Comparison of ENCODE assay signal across 8 cellular contexts in genomic region chr16:89352091-89352681, GRCh38.
A peak's percentile ranks its signal among the peaks of the same experiment; 100 is the strongest.
DNase-seq lines count a peak whose midpoint lies in the region; ATAC-seq and TF ChIP-seq lines count a peak whose summit lies in the region.

No MANE protein-coding gene starts in this region.

- H3K27me3 Mint-ChIP-seq in CD14-positive monocyte (ENCODE audit: low read depth in 3 of 3) (peaks cover 0 to 4% (median 0%) of the 10 kb centered on the region in 3 donors), endothelial cell (ENCODE audit: unreplicated experiment) (peaks cover 14% of the 10 kb centered on the region), nephron progenitor cell (ENCODE audit: low read depth, poor library complexity) (no peaks in the 10 kb centered on the region)

- no peak overlapping the region for H3K4me3 Mint-ChIP-seq in CD14-positive monocyte
- H3K4me3 Mint-ChIP-seq in endothelial cell (ENCODE audit: unreplicated experiment), result no peak overlapping the region
- no peak overlapping the region for H3K4me3 Mint-ChIP-seq in nephron progenitor cell

- peaks cover 27% of the 10 kb centered on the region; the same call in 1 of the 2 replicates for H3K36me3 ChIP-seq in OCI-LY1 (ENCODE audit: insufficient read depth, low read length)

- H3K9me3 Mint-ChIP-seq in CD14-positive monocyte (no peaks in the 10 kb centered on the region), endothelial cell (ENCODE audit: unreplicated experiment) (no peaks in the 10 kb centered on the region), nephron progenitor cell (no peaks in the 10 kb centered on the region)

- no peaks in the 10 kb centered on the region for H3K9me2 ChIP-seq in OCI-LY1 (ENCODE audit: low read depth, low read length)

- H2AFZ ChIP-seq in OCI-LY1 (ENCODE audit: low read length), result no peak overlapping the region

- peaks cover 74% of the 10 kb centered on the region for H3K79me2 ChIP-seq in OCI-LY1 (ENCODE audit: insufficient read depth, low read length)

- H3K27ac Mint-ChIP-seq in CD14-positive monocyte (peak overlapping the region in 5 of 7 donors; percentile 47 to 88 (median 72)), endothelial cell (ENCODE audit: unreplicated experiment) (peak overlapping the region; percentile 37), nephron progenitor cell (peak overlapping the region; percentile 77)

- intact Hi-C loops in CD14-positive monocyte (cut with micrococcal nuclease), result no loop called here

- H3K4me3 ChIP-seq in OCI-LY1 (ENCODE audit: low read depth, low read length, poor library complexity, severe bottlenecking), result no peak overlapping the region

- H3K9ac ChIP-seq in OCI-LY1 (ENCODE audit: low read length), result no peak overlapping the region

- H3K27me3 ChIP-seq in OCI-LY1 (ENCODE audit: insufficient read depth, low read length), result no peaks in the 10 kb centered on the region

- H3K4me1 ChIP-seq in OCI-LY1 (ENCODE audit: insufficient read depth, low read length, severe bottlenecking), result peaks cover 44% of the 10 kb centered on the region

- no peak for DNase-seq in CD14-positive monocyte (ENCODE audit: low spot score)
- DNase-seq in endothelial cell (ENCODE audit: low spot score), result no peak
- no peak for DNase-seq in nephron progenitor cell
- no peak for DNase-seq in GM10266 (ENCODE audit: extremely low spot score)
- no peak for DNase-seq in putamen (ENCODE audit: low spot score)
- DNase-seq in NCI-H2227 treated with DMSO at 0.1 percent for 48 hours (lab: John Stamatoyannopoulos, UW), result no peak

- H3K4me1 Mint-ChIP-seq in CD14-positive monocyte (peaks cover 38% of the 10 kb centered on the region), endothelial cell (ENCODE audit: unreplicated experiment) (peaks cover 46% of the 10 kb centered on the region), nephron progenitor cell (peaks cover 83% of the 10 kb centered on the region)

- H3K36me3 Mint-ChIP-seq in CD14-positive monocyte, result peaks cover 26 to 40% of the 10 kb centered on the region in 2 donors
- H3K36me3 Mint-ChIP-seq in endothelial cell (ENCODE audit: low read depth, unreplicated experiment), result peaks cover 16% of the 10 kb centered on the region
- H3K36me3 Mint-ChIP-seq in nephron progenitor cell (ENCODE audit: low read depth), result peaks cover 15% of the 10 kb centered on the region

- TF ChIP-seq CTCF in CD14-positive monocyte (IDR thresholded peaks at IDR 0.05) (no peak), OCI-LY1 (IDR thresholded peaks at IDR 0.05; ENCODE audit: low read length) (no peak), endothelial cell (IDR thresholded peaks at IDR 0.05; ENCODE audit: unreplicated experiment) (no peak), nephron progenitor cell (IDR thresholded peaks at IDR 0.05) (no peak), GM10266 (IDR thresholded peaks at IDR 0.05; ENCODE audit: control insufficient read depth, insufficient read depth, low read depth, missing control alignments) (no peak)

- no peaks in the 10 kb centered on the region for H3K9me3 ChIP-seq in OCI-LY1 (ENCODE audit: low read length)

- no peaks in the 10 kb centered on the region for H3F3A ChIP-seq in OCI-LY1 (ENCODE audit: insufficient read depth, low read length)

- no peak for ATAC-seq in GM19351 (IDR thresholded peaks at IDR 0.05; ENCODE audit: unreplicated experiment)

- peak overlapping the region; percentile 48 for H3K27ac ChIP-seq in OCI-LY1 (ENCODE audit: low read depth, low read length, poor library complexity, severe bottlenecking)

- no peak overlapping the region for H3K4me2 ChIP-seq in OCI-LY1 (ENCODE audit: low read length)

- H4K20me1 ChIP-seq in OCI-LY1 (ENCODE audit: insufficient read depth, low read length), result no peaks in the 10 kb centered on the region
